8 cellular contexts compared by ENCODE assay signal in genomic region chr14:105351920-105352871, GRCh38. TPM values are rescaled to one million over a fixed set of nuclear protein-coding genes. Genes with fewer than 3 reads are reported as not detected.
A peak's percentile ranks its signal among the peaks of the same experiment; 100 is the strongest.
DNase-seq lines count a peak whose midpoint lies in the region; ATAC-seq and TF ChIP-seq lines count a peak whose summit lies in the region.

No MANE protein-coding gene starts in this region.

- TF ChIP-seq CTCF in GM13976 (IDR thresholded peaks at IDR 0.05; ENCODE audit: borderline replicate concordance, control extremely low read depth, extremely low read depth, insufficient read depth, missing control alignments) = peak; percentile 87
- peak; percentile 82 for TF ChIP-seq CTCF in OCI-LY3 (IDR thresholded peaks at IDR 0.05; ENCODE audit: low read depth, low read length)
- peak; percentile 82 for TF ChIP-seq CTCF in epithelial cell of esophagus (IDR thresholded peaks at IDR 0.05; ENCODE audit: insufficient read depth, low read depth, low read length, missing control alignments)

- no peak overlapping the region for H3K27ac ChIP-seq in OCI-LY3 (ENCODE audit: low read length)

- no peaks in the 10 kb centered on the region for H3K9me3 ChIP-seq in OCI-LY3 (ENCODE audit: insufficient read depth, low read length)

- peak; percentile 96 for TF ChIP-seq RAD21 in Ishikawa (IDR thresholded peaks at IDR 0.05; ENCODE audit: low read depth)

- no peaks in the 10 kb centered on the region for H3K36me3 ChIP-seq in OCI-LY3 (replicated peaks; ENCODE audit: low read depth, low read length)

- H3K79me2 ChIP-seq in OCI-LY3 (ENCODE audit: low read length) = peaks cover 2% of the 10 kb centered on the region; the same call in 1 of the 2 replicates

- no peak overlapping the region for H3K4me3 ChIP-seq in OCI-LY3 (ENCODE audit: low read length)
- no peak overlapping the region for H3K4me3 ChIP-seq in epithelial cell of esophagus (ENCODE audit: low read length)

- peak; percentile 94 for DNase-seq in GM13976 (ENCODE audit: low spot score)
- peak; percentile 77 for DNase-seq in activated CD8-positive, alpha-beta memory T cell treated with anti-CD3 and anti-CD28 coated beads, Interleukin-2, amount 50 U/mL, for 24 hours (ENCODE audit: extremely low read depth)
- DNase-seq in epithelial cell of esophagus (ENCODE audit: low read depth) = peak; percentile 93
- DNase-seq in mucosa of gallbladder (ENCODE audit: low spot score) = peak; percentile 89
- DNase-seq in stimulated activated CD8-positive, alpha-beta memory T cell treated with anti-CD3 and anti-CD28 coated beads, Interleukin-4, amount 100 ng/mL, for 4 hours (ENCODE audit: low read depth in 2 of 2, low spot score in 1 of 2) = peak; percentile 68 to 86

- peaks cover 4% of the 10 kb centered on the region; the same call in 1 of the 2 replicates for H4K20me1 ChIP-seq in OCI-LY3 (ENCODE audit: insufficient read depth, low read length)

- TF ChIP-seq EP300 in Ishikawa (IDR thresholded peaks at IDR 0.05; ENCODE audit: borderline replicate concordance) = no peak

- no peaks in the 10 kb centered on the region for H3K27me3 ChIP-seq in OCI-LY3 (ENCODE audit: low read depth, low read length)

- H3K9ac ChIP-seq in OCI-LY3 (ENCODE audit: low read length) = no peak overlapping the region

- no peak overlapping the region for H2AFZ ChIP-seq in OCI-LY3 (ENCODE audit: low read depth, low read length)

- in situ Hi-C loops in GM13976 (cut with MboI; ENCODE audit: low sequenced_read_pairs, unreplicated experiment) = no loop called here

- ATAC-seq in HG03520 (IDR thresholded peaks at IDR 0.05; ENCODE audit: unreplicated experiment) = no peak

- H3K4me2 ChIP-seq in OCI-LY3 (ENCODE audit: low read length) = no peak overlapping the region

- H3K4me1 ChIP-seq in OCI-LY3 (ENCODE audit: low read length) = peaks cover 9% of the 10 kb centered on the region

TF ChIP-seq in Ishikawa, 13 proteins besides CTCF, POLR2A, EP300 and RAD21:
- TF ChIP-seq TCF12 (IDR thresholded peaks at IDR 0.05; ENCODE audit: low read depth) = no peak
- 0 out of 2 replicates have a peak, but pooled peaks have one; percentile 19 for TF ChIP-seq MAX (IDR thresholded peaks at IDR 0.05)
- no peak for TF ChIP-seq YY1 (IDR thresholded peaks at IDR 0.05; ENCODE audit: low read depth)
- TF ChIP-seq NFIC (IDR thresholded peaks at IDR 0.05) = no peak
- peak; percentile 99 for TF ChIP-seq CEBPB (IDR thresholded peaks at IDR 0.05)
- TF ChIP-seq CREB1 (IDR thresholded peaks at IDR 0.05; ENCODE audit: low read depth) = no peak
- no peak for TF ChIP-seq USF1 (IDR thresholded peaks at IDR 0.05)
- no peak for TF ChIP-seq TEAD4 (IDR thresholded peaks at IDR 0.05)

RNA-seq across cellular contexts. Expression of gene PACS2, which starts 37.6 kb away (rescaled TPM):
- total RNA-seq in mucosa of gallbladder = 105 TPM

RNA-seq across cellular contexts. Expression of gene TEX22, which starts 46.1 kb away (rescaled TPM):
- total RNA-seq in mucosa of gallbladder = 2.6 TPM

RNA-seq across cellular contexts. Expression of gene BRF1, which starts 51.4 kb away (rescaled TPM):
- total RNA-seq in mucosa of gallbladder = 51.7 TPM
